ENCODE assay signal across 13 cellular contexts in genomic region chr11:116972692-116973091, GRCh38.
A peak's percentile ranks its signal among the peaks of the same experiment; 100 is the strongest.
DNase-seq lines count a peak whose midpoint lies in the region; ATAC-seq and TF ChIP-seq lines count a peak whose summit lies in the region.
"Had no signal": no experiment of that assay in that cellular context is flagged by ENCODE, and none has a peak within 500 bp of the region (broad histone marks: within the 10 kb centered on the region; RNA-seq: fewer than 3 reads in every experiment).

No MANE protein-coding gene starts in this region.

- WGBS in endodermal cell (ENCODE audit: insufficient coverage in 1 of 2, insufficient read length in 1 of 2), 2 experiments: 83 to 89% methylated on average over 1 to 4 of the region's 4 CpGs

- H3K36me3 ChIP-seq in CD4-positive, alpha-beta memory T cell (ENCODE audit: insufficient read depth, low read length): no peaks in the 10 kb centered on the region
- no peaks in the 10 kb centered on the region for H3K36me3 ChIP-seq in endodermal cell (ENCODE audit: control insufficient read depth, insufficient read depth, low read length)

- no peak overlapping the region for H3K4me3 ChIP-seq in CD4-positive, alpha-beta memory T cell (ENCODE audit: low read length in 2 of 2)
- H3K4me3 ChIP-seq in endodermal cell (ENCODE audit: low read length): no peak overlapping the region
- H3K4me3 ChIP-seq: skin epidermis had no signal

- peaks cover 0 to 3% of the 10 kb centered on the region in 2 donors for H3K36me3 Mint-ChIP-seq in CD4-positive, alpha-beta memory T cell
- peaks cover 3% of the 10 kb centered on the region for H3K36me3 Mint-ChIP-seq in endodermal cell (ENCODE audit: low read depth)
- H3K36me3 Mint-ChIP-seq in nephron progenitor cell (ENCODE audit: low read depth): peaks cover 4% of the 10 kb centered on the region
- H3K36me3 Mint-ChIP-seq in activated T-helper 2 cell treated with anti-CD3 and anti-CD28 coated beads, Interferon-gamma antibody, Interleukin-2, Interleukin-4, amounts not matched to agents 10 μg/mL and 5 μg/mL and 100 μg/mL, durations not matched to agents 14 hours and 24 hours and 36 hours (ENCODE audit: low read depth): peaks cover 6% of the 10 kb centered on the region
- H3K36me3 Mint-ChIP-seq: immature natural killer cell had no signal

- ATAC-seq in GM19463 (IDR thresholded peaks at IDR 0.05; ENCODE audit: unreplicated experiment): no peak
- ATAC-seq: CD8-positive, alpha-beta T cell had no signal

- peaks cover 6% of the 10 kb centered on the region for H3K4me1 ChIP-seq in CD4-positive, alpha-beta memory T cell (ENCODE audit: insufficient read depth, low read length)
- peaks cover 3% of the 10 kb centered on the region for H3K4me1 ChIP-seq in endodermal cell (ENCODE audit: control insufficient read depth, insufficient read depth, low read length)

- H3K9ac ChIP-seq in endodermal cell (ENCODE audit: extremely low read depth, low read length, poor library complexity, severe bottlenecking): no peak overlapping the region

- no peaks in the 10 kb centered on the region for H3K27me3 ChIP-seq in CD4-positive, alpha-beta memory T cell (ENCODE audit: insufficient read depth, low read length)
- no peaks in the 10 kb centered on the region for H3K27me3 ChIP-seq in endodermal cell (ENCODE audit: control insufficient read depth, insufficient read depth, low read length, poor library complexity, severe bottlenecking)

- H3K27ac ChIP-seq in CD4-positive, alpha-beta memory T cell (ENCODE audit: low read depth, low read length): no peak overlapping the region
- H3K27ac ChIP-seq in endodermal cell (ENCODE audit: low read depth, low read length): no peak overlapping the region

- DNase-seq in CD4-positive, alpha-beta memory T cell: no peak
- DNase-seq in NCI-H2227 (lab: John Stamatoyannopoulos, UW; ENCODE audit: unreplicated experiment) (peak; percentile 63), endodermal cell (no peak), nephron progenitor cell (no peak), DMS79 treated with DMSO at 0.1 percent for 48 hours (lab: John Stamatoyannopoulos, UW) (no peak)
- no peak for DNase-seq in activated CD8-positive, alpha-beta memory T cell treated with anti-CD3 and anti-CD28 coated beads, Interleukin-2, amount 50 U/mL, for 4 hours
- no peak for DNase-seq in activated T-helper 2 cell treated with anti-CD3 and anti-CD28 coated beads, Interferon-gamma antibody, Interleukin-2, Interleukin-4, amounts not matched to agents 10 μg/mL and 5 μg/mL and 100 μg/mL, durations not matched to agents 14 hours and 24 hours and 36 hours (ENCODE audit: low spot score)
- DNase-seq: activated CD4-positive, alpha-beta T cell treated with anti-CD3 and anti-CD28 coated beads for 48 hours; activated T-cell treated with anti-CD3 and anti-CD28 coated beads, Interleukin-2, amount 50 U/mL, for 24 hours; CD8-positive, alpha-beta T cell; immature natural killer cell had no signal

- H3K27me3 Mint-ChIP-seq in CD4-positive, alpha-beta memory T cell: no peaks in the 10 kb centered on the region
- H3K27me3 Mint-ChIP-seq in endodermal cell (ENCODE audit: insufficient read depth) (no peaks in the 10 kb centered on the region), nephron progenitor cell (ENCODE audit: low read depth, poor library complexity) (no peaks in the 10 kb centered on the region)
- H3K27me3 Mint-ChIP-seq in activated T-helper 2 cell treated with anti-CD3 and anti-CD28 coated beads, Interferon-gamma antibody, Interleukin-2, Interleukin-4, amounts not matched to agents 10 μg/mL and 5 μg/mL and 100 μg/mL, durations not matched to agents 14 hours and 24 hours and 36 hours (ENCODE audit: low read depth): no peaks in the 10 kb centered on the region
- H3K27me3 Mint-ChIP-seq: activated T-cell treated with anti-CD3 and anti-CD28 coated beads, Interleukin-2, amount 50 U/mL, for 24 hours had no signal

- H3K9me3 ChIP-seq in CD4-positive, alpha-beta memory T cell (ENCODE audit: control insufficient read depth in 1 of 2, low read length in 2 of 2): no peaks in the 10 kb centered on the region
- no peaks in the 10 kb centered on the region for H3K9me3 ChIP-seq in endodermal cell (ENCODE audit: control insufficient read depth, low read length)

- POLR2A ChIA-PET in CD4-positive, alpha-beta memory T cell (lab: Charles Lee; ENCODE audit: partially characterized antibody): interaction anchor here (0.9 kb wide), 1 partner anchor 12 kb away, joined by 3 read pairs; no protein-coding TSS in a partner anchor

- no peaks in the 10 kb centered on the region for H3K9me3 Mint-ChIP-seq in CD4-positive, alpha-beta memory T cell
- no peaks in the 10 kb centered on the region for H3K9me3 Mint-ChIP-seq in endodermal cell
- H3K9me3 Mint-ChIP-seq in nephron progenitor cell: no peaks in the 10 kb centered on the region
- H3K9me3 Mint-ChIP-seq in activated T-helper 2 cell treated with anti-CD3 and anti-CD28 coated beads, Interferon-gamma antibody, Interleukin-2, Interleukin-4, amounts not matched to agents 10 μg/mL and 5 μg/mL and 100 μg/mL, durations not matched to agents 14 hours and 24 hours and 36 hours: no peaks in the 10 kb centered on the region
- H3K9me3 Mint-ChIP-seq: activated T-cell treated with anti-CD3 and anti-CD28 coated beads, Interleukin-2, amount 50 U/mL, for 24 hours; CD8-positive, alpha-beta T cell; immature natural killer cell had no signal

- H3K27ac Mint-ChIP-seq in CD4-positive, alpha-beta memory T cell: peak overlapping the region in 4 of 7 donors; percentile 9 to 56 (median 30)
- H3K27ac Mint-ChIP-seq in endodermal cell: peak overlapping the region; percentile 71
- peak overlapping the region; percentile 77 for H3K27ac Mint-ChIP-seq in nephron progenitor cell
- H3K27ac Mint-ChIP-seq in activated T-helper 2 cell treated with anti-CD3 and anti-CD28 coated beads, Interferon-gamma antibody, Interleukin-2, Interleukin-4, amounts not matched to agents 10 μg/mL and 5 μg/mL and 100 μg/mL, durations not matched to agents 14 hours and 24 hours and 36 hours: no peak overlapping the region
- H3K27ac Mint-ChIP-seq: activated T-cell treated with anti-CD3 and anti-CD28 coated beads, Interleukin-2, amount 50 U/mL, for 24 hours; CD8-positive, alpha-beta T cell had no signal

- peaks cover 19 to 51% (median 39%) of the 10 kb centered on the region in 4 donors for H3K4me1 Mint-ChIP-seq in CD4-positive, alpha-beta memory T cell
- peaks cover 35% of the 10 kb centered on the region for H3K4me1 Mint-ChIP-seq in endodermal cell
- H3K4me1 Mint-ChIP-seq in nephron progenitor cell: peaks cover 6% of the 10 kb centered on the region
- peaks cover 8% of the 10 kb centered on the region for H3K4me1 Mint-ChIP-seq in activated T-helper 2 cell treated with anti-CD3 and anti-CD28 coated beads, Interferon-gamma antibody, Interleukin-2, Interleukin-4, amounts not matched to agents 10 μg/mL and 5 μg/mL and 100 μg/mL, durations not matched to agents 14 hours and 24 hours and 36 hours (ENCODE audit: low read depth)

- CTCF ChIA-PET in CD4-positive, alpha-beta memory T cell (lab: Charles Lee; ENCODE audit: partially characterized antibody): interaction anchor here (1.0 to 1.5 kb wide), 3 partner anchors 14 to 240 kb away, joined by 3 read pairs; no protein-coding TSS in a partner anchor

- intact Hi-C loops in CD4-positive, alpha-beta memory T cell (cut with micrococcal nuclease): no loop called here
- intact Hi-C loops in activated T-helper 2 cell treated with anti-CD3 and anti-CD28 coated beads, Interferon-gamma antibody, Interleukin-2, Interleukin-4, amounts not matched to agents 10 μg/mL and 5 μg/mL and 100 μg/mL, durations not matched to agents 14 hours and 24 hours and 36 hours (cut with micrococcal nuclease): no loop called here

- H3K4me3 Mint-ChIP-seq in CD4-positive, alpha-beta memory T cell: no peak overlapping the region
- H3K4me3 Mint-ChIP-seq in endodermal cell: no peak overlapping the region
- no peak overlapping the region for H3K4me3 Mint-ChIP-seq in nephron progenitor cell
- no peak overlapping the region for H3K4me3 Mint-ChIP-seq in activated T-helper 2 cell treated with anti-CD3 and anti-CD28 coated beads, Interferon-gamma antibody, Interleukin-2, Interleukin-4, amounts not matched to agents 10 μg/mL and 5 μg/mL and 100 μg/mL, durations not matched to agents 14 hours and 24 hours and 36 hours (ENCODE audit: low read depth)
- H3K4me3 Mint-ChIP-seq: activated T-cell treated with anti-CD3 and anti-CD28 coated beads, Interleukin-2, amount 50 U/mL, for 24 hours; CD8-positive, alpha-beta T cell; immature natural killer cell had no signal

- TF ChIP-seq CTCF in endodermal cell (conservative IDR thresholded peaks at IDR 0.05): no peak
- TF ChIP-seq CTCF in nephron progenitor cell (IDR thresholded peaks at IDR 0.05): no peak
